ENCODE assay signal across 16 cellular contexts in genomic region chr7:158050441-158051371, GRCh38.
"Had no signal": no experiment of that assay in that cellular context is flagged by ENCODE, and none has a peak within 500 bp of the region (broad histone marks: within the 10 kb centered on the region; RNA-seq: fewer than 3 reads in every experiment).

No MANE protein-coding gene starts in this region.

- H3K36me3 ChIP-seq: ascending aorta, gastrocnemius medialis, SJCRH30, tibial artery had no signal

- H3K27ac Mint-ChIP-seq: activated B cell treated with CpG ODN at 0.5 μM for 24 hours; activated CD4-positive, alpha-beta T cell treated with anti-CD3 and anti-CD28 coated beads, Interleukin-2, amount 10 ng/mL, durations not matched to agents 24 days and 14 days; activated naive CD4-positive, alpha-beta T cell treated with anti-CD3 and anti-CD28 coated beads for 36 hours; activated T-helper 1 cell treated with anti-CD3 and anti-CD28 coated beads, Interleukin-12 subunit alpha, Interleukin-12 subunit beta, Interleukin-2, Interleukin-4 antibody, amounts not matched to agents 30 ng/mL and 10 ng/mL and 1 ng/mL, durations not matched to agents 14 hours and 24 hours and 36 hours; naive thymus-derived CD8-positive, alpha-beta T cell had no signal

- H3K9me3 ChIP-seq: ascending aorta, gastrocnemius medialis, mucosa of descending colon, psoas muscle, SJCRH30, tibial artery had no signal

- H3K27ac ChIP-seq: ascending aorta, epithelial cell of prostate, gastrocnemius medialis, psoas muscle, SJCRH30, tibial artery had no signal

- H3K4me1 Mint-ChIP-seq: activated B cell treated with CpG ODN at 0.5 μM for 24 hours; activated CD4-positive, alpha-beta T cell treated with anti-CD3 and anti-CD28 coated beads, Interleukin-2, amount 10 ng/mL, durations not matched to agents 24 days and 14 days; naive thymus-derived CD8-positive, alpha-beta T cell had no signal

- H3K4me1 ChIP-seq: ascending aorta, gastrocnemius medialis, psoas muscle, SJCRH30, tibial artery had no signal

- H3K4me3 ChIP-seq: ascending aorta, gastrocnemius medialis, mucosa of descending colon, psoas muscle, SJCRH30, tibial artery had no signal

- DNase-seq: activated B cell treated with CpG ODN at 0.5 μM for 24 hours; activated CD4-positive, alpha-beta T cell treated with anti-CD3 and anti-CD28 coated beads, Interleukin-2, amount 10 ng/mL, durations not matched to agents 24 days and 14 days; activated naive CD4-positive, alpha-beta T cell treated with anti-CD3 and anti-CD28 coated beads for 36 hours; dermis blood vessel endothelial cell; gastrocnemius medialis; mucosa of descending colon; psoas muscle; SJCRH30; stimulated activated CD4-positive, alpha-beta T cell treated with anti-CD3 and anti-CD28 coated beads, Interleukin-12 subunit alpha, Interleukin-12 subunit beta, amount 100 ng/mL, for 4 hours; stimulated activated CD4-positive, alpha-beta T cell treated with anti-CD3 and anti-CD28 coated beads, Interleukin-2, amount 100 ng/mL, for 24 hours; T-helper 2 cell had no signal

- ATAC-seq: gastrocnemius medialis; mucosa of descending colon; naive thymus-derived CD8-positive, alpha-beta T cell; psoas muscle had no signal

- H3K36me3 Mint-ChIP-seq: naive thymus-derived CD8-positive, alpha-beta T cell had no signal

- H3K27me3 Mint-ChIP-seq: activated B cell treated with CpG ODN at 0.5 μM for 24 hours; activated CD4-positive, alpha-beta T cell treated with anti-CD3 and anti-CD28 coated beads, Interleukin-2, amount 10 ng/mL, durations not matched to agents 24 days and 14 days had no signal

- H3K4me3 Mint-ChIP-seq: activated B cell treated with CpG ODN at 0.5 μM for 24 hours; activated CD4-positive, alpha-beta T cell treated with anti-CD3 and anti-CD28 coated beads, Interleukin-2, amount 10 ng/mL, durations not matched to agents 24 days and 14 days; activated naive CD4-positive, alpha-beta T cell treated with anti-CD3 and anti-CD28 coated beads for 36 hours; activated T-helper 1 cell treated with anti-CD3 and anti-CD28 coated beads, Interleukin-12 subunit alpha, Interleukin-12 subunit beta, Interleukin-2, Interleukin-4 antibody, amounts not matched to agents 30 ng/mL and 10 ng/mL and 1 ng/mL, durations not matched to agents 14 hours and 24 hours and 36 hours; naive thymus-derived CD8-positive, alpha-beta T cell had no signal

- H3K27me3 ChIP-seq: ascending aorta, gastrocnemius medialis had no signal

- H3K9me3 Mint-ChIP-seq: activated B cell treated with CpG ODN at 0.5 μM for 24 hours; activated CD4-positive, alpha-beta T cell treated with anti-CD3 and anti-CD28 coated beads, Interleukin-2, amount 10 ng/mL, durations not matched to agents 24 days and 14 days; activated naive CD4-positive, alpha-beta T cell treated with anti-CD3 and anti-CD28 coated beads for 36 hours; activated T-helper 1 cell treated with anti-CD3 and anti-CD28 coated beads, Interleukin-12 subunit alpha, Interleukin-12 subunit beta, Interleukin-2, Interleukin-4 antibody, amounts not matched to agents 30 ng/mL and 10 ng/mL and 1 ng/mL, durations not matched to agents 14 hours and 24 hours and 36 hours; naive thymus-derived CD8-positive, alpha-beta T cell had no signal
